Comparison of ENCODE assay signal across 8 cellular contexts in the genomic region with DNA sequence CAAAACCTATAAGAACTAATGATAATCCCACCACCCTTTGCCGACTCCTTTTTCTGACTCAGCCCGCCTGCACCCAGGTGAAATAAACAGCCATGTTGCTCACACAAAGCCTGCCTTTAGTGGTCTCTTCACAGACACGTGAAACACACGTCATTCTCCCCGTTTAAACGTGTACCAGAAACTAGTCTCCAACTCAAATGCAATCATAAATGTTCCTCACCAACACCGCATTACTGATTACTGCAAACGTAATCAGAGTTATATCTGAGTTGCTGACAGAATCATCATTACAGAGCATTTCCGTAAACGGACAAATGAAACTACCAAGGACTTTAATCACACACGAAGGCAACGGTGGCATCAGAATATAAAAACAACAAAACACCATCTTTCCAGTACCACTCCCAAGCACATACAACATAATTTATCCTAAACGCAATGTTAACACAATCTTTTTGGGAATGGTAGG. TPM values are rescaled to one million over a fixed set of nuclear protein-coding genes. Genes with fewer than 3 reads are reported as not detected.
A peak's percentile ranks its signal among the peaks of the same experiment; 100 is the strongest.
DNase-seq lines count a peak whose midpoint lies in the region; ATAC-seq and TF ChIP-seq lines count a peak whose summit lies in the region.

No MANE protein-coding gene starts in this region.

- peaks cover 42% of the 10 kb centered on the region for H4K20me1 ChIP-seq in OCI-LY3 (ENCODE audit: insufficient read depth, low read length)

- peak; percentile 72 for ATAC-seq in activated T-helper 17 cell treated with anti-CD3 and anti-CD28 coated beads, Interleukin-2, amount 50 U/mL, for 72 hours (replicated peaks)
- ATAC-seq in foreskin keratinocyte (peak; percentile 60), GM19324 (IDR thresholded peaks at IDR 0.05; ENCODE audit: low FRiP score, unreplicated experiment) (no peak)

- H3K4me1 Mint-ChIP-seq in activated T-helper 17 cell treated with anti-CD3 and anti-CD28 coated beads, Interleukin-2, amount 50 U/mL, for 72 hours: peaks cover 21% of the 10 kb centered on the region

- H3K27ac ChIP-seq in OCI-LY3 (ENCODE audit: low read length) (peak overlapping the region; percentile 87), foreskin keratinocyte (peak overlapping the region; percentile 99)

- H3K27ac Mint-ChIP-seq in activated T-helper 17 cell treated with anti-CD3 and anti-CD28 coated beads, Interleukin-2, amount 50 U/mL, for 72 hours: peak overlapping the region; percentile 93

- H3K9me3 Mint-ChIP-seq in activated T-helper 17 cell treated with anti-CD3 and anti-CD28 coated beads, Interleukin-2, amount 50 U/mL, for 72 hours: no peaks in the 10 kb centered on the region

- DNase-seq in NCI-H82 (lab: John Stamatoyannopoulos, UW): peak; percentile 62
- no peak for DNase-seq in NCI-H82 treated with DMSO at 0.1 percent for 48 hours (lab: John Stamatoyannopoulos, UW; ENCODE audit: unreplicated experiment)
- peak; percentile 43 to 68 for DNase-seq in foreskin keratinocyte
- DNase-seq in retina: peak; percentile 60
- DNase-seq in SKM-1 (lab: John Stamatoyannopoulos, UW; ENCODE audit: unreplicated experiment): no peak

- H3K4me3 ChIP-seq in OCI-LY3 (ENCODE audit: low read length): peak overlapping the region; percentile 85

- no peaks in the 10 kb centered on the region for H3K9me3 ChIP-seq in OCI-LY3 (ENCODE audit: insufficient read depth, low read length)

- H2AFZ ChIP-seq in OCI-LY3 (ENCODE audit: low read depth, low read length): no peak overlapping the region

- H3K27me3 ChIP-seq in OCI-LY3 (ENCODE audit: low read depth, low read length): no peaks in the 10 kb centered on the region
- H3K27me3 ChIP-seq in foreskin keratinocyte: no peaks in the 10 kb centered on the region

- H3K36me3 Mint-ChIP-seq in activated T-helper 17 cell treated with anti-CD3 and anti-CD28 coated beads, Interleukin-2, amount 50 U/mL, for 72 hours (ENCODE audit: low read depth): peaks cover 72% of the 10 kb centered on the region

- peak overlapping the region; percentile 95 for H3K9ac ChIP-seq in OCI-LY3 (ENCODE audit: low read length)

- H3K4me2 ChIP-seq in OCI-LY3 (ENCODE audit: low read length): peak overlapping the region; percentile 70

- H3K79me2 ChIP-seq in OCI-LY3 (ENCODE audit: low read length): peaks cover 69% of the 10 kb centered on the region

- no peaks in the 10 kb centered on the region for H3K27me3 Mint-ChIP-seq in activated T-helper 17 cell treated with anti-CD3 and anti-CD28 coated beads, Interleukin-2, amount 50 U/mL, for 72 hours

- H3K4me1 ChIP-seq in OCI-LY3 (ENCODE audit: low read length) (peaks cover 18% of the 10 kb centered on the region), foreskin keratinocyte (no peaks in the 10 kb centered on the region)

- peak overlapping the region; percentile 87 for H3K4me3 Mint-ChIP-seq in activated T-helper 17 cell treated with anti-CD3 and anti-CD28 coated beads, Interleukin-2, amount 50 U/mL, for 72 hours

- H3K36me3 ChIP-seq in OCI-LY3 (replicated peaks; ENCODE audit: low read depth, low read length): peaks cover 55% of the 10 kb centered on the region

- TF ChIP-seq CTCF in OCI-LY3 (IDR thresholded peaks at IDR 0.05; ENCODE audit: low read depth, low read length) (no peak), foreskin keratinocyte (conservative IDR thresholded peaks at IDR 0.05) (no peak)

RNA-seq across cellular contexts. Expression of a gene that starts 1.9 kb away (rescaled TPM):
- total RNA-seq in activated T-helper 17 cell treated with anti-CD3 and anti-CD28 coated beads, Interleukin-2, amount 50 U/mL, for 72 hours: 100 to 1,000 TPM; 127 to 381 TPM
- 34.9 and 39.6 TPM in 2 replicates for total RNA-seq in foreskin keratinocyte
- 25.4 and 30.9 TPM in 2 replicates for polyA plus RNA-seq in foreskin keratinocyte

RNA-seq across cellular contexts. Expression of a gene that starts 26.3 kb away (rescaled TPM):
- total RNA-seq in activated T-helper 17 cell treated with anti-CD3 and anti-CD28 coated beads, Interleukin-2, amount 50 U/mL, for 72 hours: 100 to 1,000 TPM in 1 of 2 donors, 10 to 100 TPM in 1; 41.9 to 146 TPM
- 27.4 and 29.0 TPM in 2 replicates for total RNA-seq in foreskin keratinocyte
- 28.9 and 29.2 TPM in 2 replicates for polyA plus RNA-seq in foreskin keratinocyte

RNA-seq across cellular contexts. Expression of a gene that starts 26.6 kb away (rescaled TPM):
- 10 to 100 TPM; 16.9 to 26.0 TPM for total RNA-seq in activated T-helper 17 cell treated with anti-CD3 and anti-CD28 coated beads, Interleukin-2, amount 50 U/mL, for 72 hours
- 38.6 and 43.5 TPM in 2 replicates for total RNA-seq in foreskin keratinocyte
- polyA plus RNA-seq in foreskin keratinocyte: 30.7 and 38.1 TPM in 2 replicates

RNA-seq across cellular contexts. Expression of a gene that starts 50.9 kb away (rescaled TPM):
- 100 to 1,000 TPM; 365 to 482 TPM for total RNA-seq in activated T-helper 17 cell treated with anti-CD3 and anti-CD28 coated beads, Interleukin-2, amount 50 U/mL, for 72 hours
- 389 and 399 TPM in 2 replicates for total RNA-seq in foreskin keratinocyte
- polyA plus RNA-seq in foreskin keratinocyte: 97.3 and 119 TPM in 2 replicates

Comparison
In these comparisons a context has a peak if more than half of its experiments do, and no peak if none do; other contexts are left out.
1. DNase-seq: peak in NCI-H82 (single experiment), foreskin keratinocyte (2 of 2) and retina (single experiment); none in NCI-H82 treated with DMSO at 0.1 percent for 48 hours (single experiment) and SKM-1 (single experiment).